In the genomic region with DNA sequence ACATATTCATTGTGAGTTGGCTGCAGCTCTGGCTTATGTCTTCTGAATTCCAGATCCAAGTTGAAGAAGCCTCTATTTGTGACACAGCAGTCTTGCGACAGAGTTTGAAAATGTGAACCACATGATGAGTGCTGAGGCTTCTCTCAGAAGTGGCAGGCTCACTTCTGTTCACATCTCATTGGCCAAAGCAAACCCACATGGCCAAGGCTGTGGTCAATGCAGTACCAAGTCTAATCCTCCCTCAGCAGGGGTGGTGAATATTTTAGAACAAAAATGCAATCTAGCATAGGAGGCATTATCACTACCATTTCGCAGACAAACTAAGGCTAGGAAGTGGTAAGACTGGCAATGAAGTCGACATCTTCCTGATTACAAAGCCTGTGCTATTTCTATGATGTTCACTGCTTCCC, we compare ENCODE assay signal across 12 cellular contexts. TPM values are rescaled to one million over a fixed set of nuclear protein-coding genes. Genes with fewer than 3 reads are reported as not detected.
DNase-seq lines count a peak whose midpoint lies in the region; ATAC-seq and TF ChIP-seq lines count a peak whose summit lies in the region.
"Had no signal": no experiment of that assay in that cellular context is flagged by ENCODE, and none has a peak within 500 bp of the region (broad histone marks: within the 10 kb centered on the region; RNA-seq: fewer than 3 reads in every experiment).

No MANE protein-coding gene starts in this region.

- peak overlapping the region; percentile 79 for H3K27ac Mint-ChIP-seq in activated CD8-positive, alpha-beta T cell treated with anti-CD3 and anti-CD28 coated beads, Interleukin-2, amount 10 ng/mL, durations not matched to agents 7 days and 5 days

- no peaks in the 10 kb centered on the region for H3K9me3 Mint-ChIP-seq in activated CD8-positive, alpha-beta T cell treated with anti-CD3 and anti-CD28 coated beads, Interleukin-2, amount 10 ng/mL, durations not matched to agents 7 days and 5 days (ENCODE audit: insufficient read depth)

- peak overlapping the region; percentile 76 for H2AFZ ChIP-seq in Loucy (ENCODE audit: low read length)
- H2AFZ ChIP-seq: PC-9 had no signal

- no peak overlapping the region for H3K4me3 Mint-ChIP-seq in activated CD8-positive, alpha-beta T cell treated with anti-CD3 and anti-CD28 coated beads, Interleukin-2, amount 10 ng/mL, durations not matched to agents 7 days and 5 days

- H3K9me3 ChIP-seq in Loucy (ENCODE audit: insufficient read depth, low read depth, low read length), result no peaks in the 10 kb centered on the region
- H3K9me3 ChIP-seq: ovary had no signal

- no peaks in the 10 kb centered on the region for H3K27me3 ChIP-seq in Loucy (ENCODE audit: insufficient read depth, low read length, poor library complexity, severe bottlenecking)
- H3K27me3 ChIP-seq: ovary had no signal

- peak; percentile 24 for ATAC-seq in activated CD8-positive, alpha-beta T cell treated with anti-CD3 and anti-CD28 coated beads, Interleukin-2, amount 10 ng/mL, durations not matched to agents 7 days and 5 days
- no peak for ATAC-seq in GM19463 (IDR thresholded peaks at IDR 0.05; ENCODE audit: unreplicated experiment)
- ATAC-seq in HG03280 (IDR thresholded peaks at IDR 0.05; ENCODE audit: unreplicated experiment), result no peak

- H3K36me3 ChIP-seq in Loucy (ENCODE audit: insufficient read depth, low read length), result no peaks in the 10 kb centered on the region
- H3K36me3 ChIP-seq: ovary, WERI-Rb-1 had no signal

- CTCF ChIA-PET in activated CD8-positive, alpha-beta T cell treated with anti-CD3 and anti-CD28 coated beads, Interleukin-2, amount 10 ng/mL, durations not matched to agents 7 days and 5 days (lab: Charles Lee), result interaction anchor here (1.2 to 1.9 kb wide), 3 partner anchors 17 to 109 kb away, joined by 4 to 7 read pairs (median 5); no protein-coding TSS in a partner anchor

- POLR2A ChIA-PET in activated CD8-positive, alpha-beta T cell treated with anti-CD3 and anti-CD28 coated beads, Interleukin-2, amount 10 ng/mL, durations not matched to agents 7 days and 5 days (lab: Charles Lee), result interaction anchor here (1.3 kb wide), 1 partner anchor 10 kb away, joined by 3 read pairs; no protein-coding TSS in a partner anchor

- no peaks in the 10 kb centered on the region for H3K79me2 ChIP-seq in Loucy (ENCODE audit: insufficient read depth, low read length)

- peaks cover 58% of the 10 kb centered on the region for H3K4me1 Mint-ChIP-seq in activated CD8-positive, alpha-beta T cell treated with anti-CD3 and anti-CD28 coated beads, Interleukin-2, amount 10 ng/mL, durations not matched to agents 7 days and 5 days (ENCODE audit: low read depth)

- H3K27me3 Mint-ChIP-seq in activated CD8-positive, alpha-beta T cell treated with anti-CD3 and anti-CD28 coated beads, Interleukin-2, amount 10 ng/mL, durations not matched to agents 7 days and 5 days (ENCODE audit: low read depth), result peaks cover 34% of the 10 kb centered on the region

- peak overlapping the region; percentile 1 for H3K4me3 ChIP-seq in Loucy (ENCODE audit: low read length, poor library complexity, severe bottlenecking)
- H3K4me3 ChIP-seq: ovary, PC-9 had no signal

- peak; percentile 65 for DNase-seq in CD1c-positive myeloid dendritic cell (ENCODE audit: extremely low spot score)
- peak; percentile 77 for DNase-seq in activated CD8-positive, alpha-beta T cell treated with anti-CD3 and anti-CD28 coated beads, Interleukin-2, amount 10 ng/mL, durations not matched to agents 7 days and 5 days
- DNase-seq in middle frontal gyrus (ENCODE audit: extremely low spot score, low spot score), result peak; percentile 15
- no peak for DNase-seq in cerebellum (ENCODE audit: low spot score)
- no peak for DNase-seq in NCI-H774 (lab: John Stamatoyannopoulos, UW)
- DNase-seq: NCI-H1930, ovary, PC-9, WERI-Rb-1 had no signal

- H3K4me2 ChIP-seq in Loucy (ENCODE audit: low read depth, low read length, poor library complexity, severe bottlenecking), result peak overlapping the region; percentile 9
- H3K4me2 ChIP-seq: PC-9 had no signal

- H4K20me1 ChIP-seq in Loucy (ENCODE audit: insufficient read depth, low read length, poor library complexity, severe bottlenecking), result no peaks in the 10 kb centered on the region

- TF ChIP-seq CTCF in Loucy (conservative IDR thresholded peaks at IDR 0.05; ENCODE audit: low read length), result no peak

- H3K9me2 ChIP-seq in Loucy (replicated peaks; ENCODE audit: low read depth, low read length), result no peaks in the 10 kb centered on the region

- H3K9ac ChIP-seq in Loucy (ENCODE audit: low read depth, low read length, poor library complexity, severe bottlenecking), result peak overlapping the region; percentile 12

- peaks cover 52% of the 10 kb centered on the region for H3K4me1 ChIP-seq in Loucy (ENCODE audit: insufficient read depth, low read length, poor library complexity, severe bottlenecking)

- no peaks in the 10 kb centered on the region; the same call in 1 of the 2 replicates for H3F3A ChIP-seq in Loucy (ENCODE audit: low read depth)

- peaks cover 55% of the 10 kb centered on the region for H3K36me3 Mint-ChIP-seq in activated CD8-positive, alpha-beta T cell treated with anti-CD3 and anti-CD28 coated beads, Interleukin-2, amount 10 ng/mL, durations not matched to agents 7 days and 5 days (ENCODE audit: low read depth)

RNA-seq across cellular contexts. Expression of gene CDCP1, which starts 45.2 kb away (rescaled TPM):
- 10 to 100 TPM; 16.4 to 17.7 TPM for total RNA-seq in activated CD8-positive, alpha-beta T cell treated with anti-CD3 and anti-CD28 coated beads, Interleukin-2, amount 10 ng/mL, durations not matched to agents 7 days and 5 days
- 0.09 TPM for total RNA-seq in cerebellum

Comparison
In these comparisons a context has a peak if more than half of its experiments do, and no peak if none do; other contexts are left out.
1. DNase-seq: peak in CD1c-positive myeloid dendritic cell (single experiment), activated CD8-positive, alpha-beta T cell treated with anti-CD3 and anti-CD28 coated beads, Interleukin-2, amount 10 ng/mL, durations not matched to agents 7 days and 5 days (single experiment) and middle frontal gyrus (single experiment); none in cerebellum (single experiment) and NCI-H774 (single experiment).
2. RNA of gene CDCP1, which starts 45.2 kb away (total RNA-seq): 16.4 to 17.7 TPM in activated CD8-positive, alpha-beta T cell treated with anti-CD3 and anti-CD28 coated beads, Interleukin-2, amount 10 ng/mL, durations not matched to agents 7 days and 5 days; 0.09 TPM in cerebellum (single experiment); every median in the first group is over 10 times any median in the second.